Comparison of ENCODE assay signal across 8 cellular contexts in the genomic region with DNA sequence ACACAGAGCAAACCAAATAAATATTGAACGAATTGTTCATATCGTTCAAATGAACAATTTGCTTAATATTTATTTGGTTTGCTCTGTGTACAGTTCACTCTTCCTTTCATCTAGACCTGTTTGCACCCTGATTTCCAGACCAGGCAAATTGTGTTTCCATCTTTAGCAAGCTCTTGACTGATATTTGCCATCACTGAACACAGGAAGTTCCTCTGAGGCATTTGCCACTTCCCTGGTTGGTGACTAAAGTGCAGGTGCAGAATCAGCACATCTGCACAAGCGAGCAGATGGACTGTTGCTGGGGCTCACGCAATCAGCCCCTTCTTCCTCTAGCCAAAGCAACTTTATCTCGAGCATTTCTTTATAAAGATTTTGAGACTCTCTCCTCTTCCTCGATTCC.
DNase-seq lines count a peak whose midpoint lies in the region; ATAC-seq and TF ChIP-seq lines count a peak whose summit lies in the region.

No MANE protein-coding gene starts in this region.

- H3K27me3 ChIP-seq in body of pancreas = no peaks in the 10 kb centered on the region
- H3K27me3 ChIP-seq in aorta (ENCODE audit: control insufficient read depth in 1 of 2, insufficient read depth in 2 of 2, low read length in 1 of 2) = no peaks in the 10 kb centered on the region

- H3K4me3 ChIP-seq in body of pancreas (no peak overlapping the region), aorta (ENCODE audit: low read length in 2 of 2) (no peak overlapping the region)

- in situ Hi-C loops in KBM-7 (cut with MboI; ENCODE audit: low pct_unique_long_range_greater_than_20kb, low sequenced_read_pairs) = no loop called here

- TF ChIP-seq POLR2A in body of pancreas (IDR thresholded peaks at IDR 0.05) = no peak

- H3K9me3 ChIP-seq in body of pancreas (no peaks in the 10 kb centered on the region), aorta (ENCODE audit: control insufficient read depth, low read length) (no peaks in the 10 kb centered on the region)

- H3K4me1 ChIP-seq in body of pancreas (peaks cover 11% of the 10 kb centered on the region), aorta (ENCODE audit: control insufficient read depth in 1 of 2, insufficient read depth in 2 of 2, low read length in 2 of 2) (peaks cover 2 to 16% of the 10 kb centered on the region in 2 donors)

- TF ChIP-seq CTCF in body of pancreas (IDR thresholded peaks at IDR 0.05) = no peak

- H3K27ac ChIP-seq in body of pancreas (no peak overlapping the region), aorta (ENCODE audit: low read depth in 1 of 2, low read length in 2 of 2) (no peak overlapping the region)

- intact Hi-C loops in body of pancreas (cut with DNase I) = no loop called here
- intact Hi-C loops in aorta (cut with DNase I) = no loop called here

- H3K36me3 ChIP-seq in body of pancreas (replicated peaks in 1 of 2; ENCODE audit: insufficient read depth in 1 of 2, low read depth in 2 of 2) (no peaks in the 10 kb centered on the region), aorta (ENCODE audit: control insufficient read depth in 1 of 2, insufficient read depth in 2 of 2, low read length in 1 of 2) (no peaks in the 10 kb centered on the region)

- 65 to 84% methylated on average over 6 of the region's 6 CpGs for WGBS in body of pancreas, 2 donors
- 68 to 87% methylated on average over 6 of the region's 6 CpGs for WGBS in aorta, 2 donors

- peak; percentile 91 for ATAC-seq in GM18502 (IDR thresholded peaks at IDR 0.05; ENCODE audit: poor library complexity, unreplicated experiment)
- ATAC-seq in GM21447 (IDR thresholded peaks at IDR 0.05; ENCODE audit: unreplicated experiment) = peak; percentile 91
- no peak for ATAC-seq in body of pancreas
- ATAC-seq in aorta (ENCODE audit: low FRiP score) = no peak
- ATAC-seq in esophagus mucosa = no peak

- peak; percentile 10 for DNase-seq in KBM-7
- DNase-seq in body of pancreas = peak in 3 of 4 donors; percentile 17 to 31 (median 27)
- DNase-seq in NCI-H187 treated with DMSO at 0.1 percent for 48 hours (lab: John Stamatoyannopoulos, UW) = no peak
- no peak for DNase-seq in aorta
- no peak for DNase-seq in NCI-H2107 (lab: John Stamatoyannopoulos, UW)

Comparison
In these comparisons a context has a peak if more than half of its experiments do, and no peak if none do; other contexts are left out.
1. ATAC-seq: peak in GM18502 (single experiment) and GM21447 (single experiment); none in body of pancreas (single experiment), aorta (single experiment) and esophagus mucosa (single experiment).
2. DNase-seq: peak in KBM-7 (single experiment) and body of pancreas (3 of 4); none in NCI-H187 treated with DMSO at 0.1 percent for 48 hours (single experiment), aorta (0 of 2) and NCI-H2107 (single experiment).